In genomic region chr11:88338223-88338661, GRCh38 we compare ENCODE assay signal across 8 cellular contexts. TPM values are rescaled to one million over a fixed set of nuclear protein-coding genes. Genes with fewer than 3 reads are reported as not detected.
A peak's percentile ranks its signal among the peaks of the same experiment; 100 is the strongest.
DNase-seq lines count a peak whose midpoint lies in the region; ATAC-seq and TF ChIP-seq lines count a peak whose summit lies in the region.

No MANE protein-coding gene starts in this region.

- DNase-seq in ACHN (peak; percentile 85), SJCRH30 (peak; percentile 3 to 31), right atrium auricular region (ENCODE audit: low spot score) (peak; percentile 74), renal cortical epithelial cell (ENCODE audit: low read depth) (peak; percentile 79), NCI-H2081 treated with DMSO at 0.1 percent for 48 hours (lab: John Stamatoyannopoulos, UW) (no peak)
- no peak for DNase-seq in activated naive CD8-positive, alpha-beta T cell treated with anti-CD3 and anti-CD28 coated beads, Interleukin-2, amount 10 ng/mL, durations not matched to agents 7 days and 5 days

- H3K4me1 Mint-ChIP-seq in activated naive CD8-positive, alpha-beta T cell treated with anti-CD3 and anti-CD28 coated beads, Interleukin-2, amount 10 ng/mL, durations not matched to agents 7 days and 5 days: peaks cover 49% of the 10 kb centered on the region

- POLR2A ChIA-PET in activated naive CD8-positive, alpha-beta T cell treated with anti-CD3 and anti-CD28 coated beads, Interleukin-2, amount 10 ng/mL, durations not matched to agents 7 days and 5 days (lab: Charles Lee): interaction anchor here (0.6 to 3.0 kb wide), 14 partner anchors 9 to 195 kb away, joined by 3 to 35 read pairs (median 8); no protein-coding TSS in a partner anchor

- no peaks in the 10 kb centered on the region for H3K9me3 Mint-ChIP-seq in activated naive CD8-positive, alpha-beta T cell treated with anti-CD3 and anti-CD28 coated beads, Interleukin-2, amount 10 ng/mL, durations not matched to agents 7 days and 5 days

- H3K4me1 ChIP-seq in SJCRH30: no peaks in the 10 kb centered on the region
- peaks cover 0 to 10% of the 10 kb centered on the region in 2 donors for H3K4me1 ChIP-seq in right atrium auricular region

- peak; percentile 65 for ATAC-seq in GM18907 (IDR thresholded peaks at IDR 0.05; ENCODE audit: unreplicated experiment)
- ATAC-seq in HG03521 (IDR thresholded peaks at IDR 0.05; ENCODE audit: unreplicated experiment): peak; percentile 26
- ATAC-seq in activated naive CD8-positive, alpha-beta T cell treated with anti-CD3 and anti-CD28 coated beads, Interleukin-2, amount 10 ng/mL, durations not matched to agents 7 days and 5 days (ENCODE audit: low read depth): peak; percentile 48

- H3K27me3 ChIP-seq in SJCRH30: no peaks in the 10 kb centered on the region
- H3K27me3 ChIP-seq in right atrium auricular region: no peaks in the 10 kb centered on the region

- H3K27ac ChIP-seq in SJCRH30: no peak overlapping the region
- H3K27ac ChIP-seq in right atrium auricular region: peak overlapping the region; percentile 83 to 88

- peak overlapping the region; percentile 68 for H3K4me3 ChIP-seq in SJCRH30
- H3K4me3 ChIP-seq in right atrium auricular region: peak overlapping the region; percentile 74 to 89

- H3K27ac Mint-ChIP-seq in activated naive CD8-positive, alpha-beta T cell treated with anti-CD3 and anti-CD28 coated beads, Interleukin-2, amount 10 ng/mL, durations not matched to agents 7 days and 5 days: peak overlapping the region; percentile 97

- H3K9me3 ChIP-seq in SJCRH30 (replicated peaks) (no peaks in the 10 kb centered on the region), right atrium auricular region (no peaks in the 10 kb centered on the region)

- H3K36me3 ChIP-seq in SJCRH30 (no peaks in the 10 kb centered on the region), right atrium auricular region (peaks cover 4% of the 10 kb centered on the region)

- peaks cover 37% of the 10 kb centered on the region for H3K36me3 Mint-ChIP-seq in activated naive CD8-positive, alpha-beta T cell treated with anti-CD3 and anti-CD28 coated beads, Interleukin-2, amount 10 ng/mL, durations not matched to agents 7 days and 5 days

- TF ChIP-seq CTCF in right atrium auricular region (IDR thresholded peaks at IDR 0.05): no peak

- no peaks in the 10 kb centered on the region for H3K27me3 Mint-ChIP-seq in activated naive CD8-positive, alpha-beta T cell treated with anti-CD3 and anti-CD28 coated beads, Interleukin-2, amount 10 ng/mL, durations not matched to agents 7 days and 5 days

- in situ Hi-C loops in ACHN (cut with HindIII; ENCODE audit: low pct_ligation_motif_present, low pct_unique_long_range_greater_than_20kb, low sequenced_read_pairs): no loop called here

- H3K4me3 Mint-ChIP-seq in activated naive CD8-positive, alpha-beta T cell treated with anti-CD3 and anti-CD28 coated beads, Interleukin-2, amount 10 ng/mL, durations not matched to agents 7 days and 5 days: peak overlapping the region; percentile 93

RNA-seq across cellular contexts. Expression of gene CTSC, which starts 0.7 kb away (rescaled TPM):
- total RNA-seq in SJCRH30 (2014; rRNA removed; shearing (Covaris generic)): 34.6 and 37.8 TPM in 2 replicates
- 100 to 1,000 TPM; 131 to 134 TPM for total RNA-seq in activated naive CD8-positive, alpha-beta T cell treated with anti-CD3 and anti-CD28 coated beads, Interleukin-2, amount 10 ng/mL, durations not matched to agents 7 days and 5 days
- total RNA-seq in right atrium auricular region (10 to 100 TPM; 15.5 to 33.6 TPM), renal cortical epithelial cell (161 and 264 TPM in 2 replicates)

Comparison
In these comparisons a context has a peak if more than half of its experiments do, and no peak if none do; other contexts are left out.
1. DNase-seq: peak in ACHN (single experiment), SJCRH30 (2 of 2), right atrium auricular region (single experiment) and renal cortical epithelial cell (single experiment); none in activated naive CD8-positive, alpha-beta T cell treated with anti-CD3 and anti-CD28 coated beads, Interleukin-2, amount 10 ng/mL, durations not matched to agents 7 days and 5 days (single experiment) and NCI-H2081 treated with DMSO at 0.1 percent for 48 hours (single experiment).
2. Peak in every context shown above with its lines, with median percentiles within 50 percentile points of each other: ATAC-seq.